1 cellular context compared by ENCODE assay signal in the genomic region with DNA sequence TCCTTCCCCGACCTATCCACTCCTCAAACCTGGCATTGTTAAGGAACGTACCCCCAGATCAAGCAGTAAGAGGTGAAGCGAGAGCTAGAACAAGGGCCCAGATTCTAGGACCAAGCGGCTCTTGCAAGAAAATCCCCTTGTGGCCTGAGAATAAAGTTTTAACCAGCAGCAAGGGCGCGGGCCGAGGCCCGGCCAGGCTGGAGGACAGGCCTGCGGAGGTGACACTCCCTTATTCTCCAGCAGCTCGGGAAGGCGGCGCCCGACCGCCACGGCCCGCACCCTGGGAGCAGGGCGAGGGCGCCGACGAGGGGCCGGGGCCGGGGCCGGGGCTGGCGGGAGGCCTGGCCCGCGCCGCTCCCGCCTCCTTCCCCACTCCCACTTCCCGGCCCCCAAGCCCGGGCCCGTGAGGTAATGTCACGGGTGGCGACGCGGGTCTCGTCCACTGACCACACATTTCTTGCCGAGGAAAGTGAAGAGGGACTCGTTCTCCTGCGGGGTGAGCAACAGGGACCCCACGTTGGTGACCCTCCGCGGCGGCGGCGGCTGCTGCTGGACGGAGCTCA.
TF ChIP-seq lines count a peak whose summit lies in the region.

No MANE protein-coding gene starts in this region.

TF ChIP-seq in SK-N-SH treated with all-trans-retinoic acid at 6 μM for 48 hours, 23 proteins besides CTCF, POLR2A, EP300 and RAD21 (continued from another document):
- TF ChIP-seq, protein P1, sequence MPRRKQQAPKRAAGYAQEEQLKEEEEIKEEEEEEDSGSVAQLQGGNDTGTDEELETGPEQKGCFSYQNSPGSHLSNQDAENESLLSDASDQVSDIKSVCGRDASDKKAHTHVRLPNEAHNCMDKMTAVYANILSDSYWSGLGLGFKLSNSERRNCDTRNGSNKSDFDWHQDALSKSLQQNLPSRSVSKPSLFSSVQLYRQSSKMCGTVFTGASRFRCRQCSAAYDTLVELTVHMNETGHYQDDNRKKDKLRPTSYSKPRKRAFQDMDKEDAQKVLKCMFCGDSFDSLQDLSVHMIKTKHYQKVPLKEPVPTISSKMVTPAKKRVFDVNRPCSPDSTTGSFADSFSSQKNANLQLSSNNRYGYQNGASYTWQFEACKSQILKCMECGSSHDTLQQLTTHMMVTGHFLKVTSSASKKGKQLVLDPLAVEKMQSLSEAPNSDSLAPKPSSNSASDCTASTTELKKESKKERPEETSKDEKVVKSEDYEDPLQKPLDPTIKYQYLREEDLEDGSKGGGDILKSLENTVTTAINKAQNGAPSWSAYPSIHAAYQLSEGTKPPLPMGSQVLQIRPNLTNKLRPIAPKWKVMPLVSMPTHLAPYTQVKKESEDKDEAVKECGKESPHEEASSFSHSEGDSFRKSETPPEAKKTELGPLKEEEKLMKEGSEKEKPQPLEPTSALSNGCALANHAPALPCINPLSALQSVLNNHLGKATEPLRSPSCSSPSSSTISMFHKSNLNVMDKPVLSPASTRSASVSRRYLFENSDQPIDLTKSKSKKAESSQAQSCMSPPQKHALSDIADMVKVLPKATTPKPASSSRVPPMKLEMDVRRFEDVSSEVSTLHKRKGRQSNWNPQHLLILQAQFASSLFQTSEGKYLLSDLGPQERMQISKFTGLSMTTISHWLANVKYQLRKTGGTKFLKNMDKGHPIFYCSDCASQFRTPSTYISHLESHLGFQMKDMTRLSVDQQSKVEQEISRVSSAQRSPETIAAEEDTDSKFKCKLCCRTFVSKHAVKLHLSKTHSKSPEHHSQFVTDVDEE (CRISPR knock-in tag; IDR thresholded peaks at IDR 0.05), result no peak
